In the genomic region with DNA sequence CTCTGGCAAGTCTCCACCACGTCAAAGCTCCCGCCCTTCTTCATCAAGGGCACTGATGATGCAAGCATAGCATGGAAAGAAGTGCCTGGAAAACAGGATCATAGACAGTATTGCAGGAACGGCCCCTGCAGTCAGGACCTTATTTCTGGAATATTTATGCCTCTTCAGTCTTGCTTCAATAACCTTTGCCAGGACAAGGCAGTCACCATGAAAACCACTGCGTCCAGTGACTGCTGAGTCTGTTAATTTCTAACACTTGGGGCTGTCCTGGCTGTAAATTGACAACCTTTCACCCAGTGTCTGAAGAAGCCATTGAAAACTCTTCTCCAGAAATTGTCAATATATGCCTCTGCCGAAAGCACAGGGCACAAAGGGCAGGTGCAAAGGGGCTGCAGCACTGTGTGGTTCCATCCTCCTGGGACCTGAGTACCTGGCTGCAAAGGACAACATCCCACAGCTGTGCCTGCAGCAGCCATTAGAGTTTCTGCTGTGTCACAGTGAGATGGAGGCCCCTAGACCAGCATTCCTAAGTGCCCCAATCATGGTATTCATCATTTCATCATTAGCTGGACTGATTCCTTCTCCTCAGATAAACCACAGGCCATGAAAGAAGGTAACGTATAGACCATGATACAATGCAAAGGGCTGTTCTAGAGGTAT, we compare ENCODE assay signal across 2 cellular contexts.
A peak's percentile ranks its signal among the peaks of the same experiment; 100 is the strongest.
TF ChIP-seq lines count a peak whose summit lies in the region.

No MANE protein-coding gene starts in this region.

TF ChIP-seq in liver, 16 proteins besides CTCF, POLR2A, EP300 and RAD21 (continued from another document):
- TF ChIP-seq, protein P1, sequence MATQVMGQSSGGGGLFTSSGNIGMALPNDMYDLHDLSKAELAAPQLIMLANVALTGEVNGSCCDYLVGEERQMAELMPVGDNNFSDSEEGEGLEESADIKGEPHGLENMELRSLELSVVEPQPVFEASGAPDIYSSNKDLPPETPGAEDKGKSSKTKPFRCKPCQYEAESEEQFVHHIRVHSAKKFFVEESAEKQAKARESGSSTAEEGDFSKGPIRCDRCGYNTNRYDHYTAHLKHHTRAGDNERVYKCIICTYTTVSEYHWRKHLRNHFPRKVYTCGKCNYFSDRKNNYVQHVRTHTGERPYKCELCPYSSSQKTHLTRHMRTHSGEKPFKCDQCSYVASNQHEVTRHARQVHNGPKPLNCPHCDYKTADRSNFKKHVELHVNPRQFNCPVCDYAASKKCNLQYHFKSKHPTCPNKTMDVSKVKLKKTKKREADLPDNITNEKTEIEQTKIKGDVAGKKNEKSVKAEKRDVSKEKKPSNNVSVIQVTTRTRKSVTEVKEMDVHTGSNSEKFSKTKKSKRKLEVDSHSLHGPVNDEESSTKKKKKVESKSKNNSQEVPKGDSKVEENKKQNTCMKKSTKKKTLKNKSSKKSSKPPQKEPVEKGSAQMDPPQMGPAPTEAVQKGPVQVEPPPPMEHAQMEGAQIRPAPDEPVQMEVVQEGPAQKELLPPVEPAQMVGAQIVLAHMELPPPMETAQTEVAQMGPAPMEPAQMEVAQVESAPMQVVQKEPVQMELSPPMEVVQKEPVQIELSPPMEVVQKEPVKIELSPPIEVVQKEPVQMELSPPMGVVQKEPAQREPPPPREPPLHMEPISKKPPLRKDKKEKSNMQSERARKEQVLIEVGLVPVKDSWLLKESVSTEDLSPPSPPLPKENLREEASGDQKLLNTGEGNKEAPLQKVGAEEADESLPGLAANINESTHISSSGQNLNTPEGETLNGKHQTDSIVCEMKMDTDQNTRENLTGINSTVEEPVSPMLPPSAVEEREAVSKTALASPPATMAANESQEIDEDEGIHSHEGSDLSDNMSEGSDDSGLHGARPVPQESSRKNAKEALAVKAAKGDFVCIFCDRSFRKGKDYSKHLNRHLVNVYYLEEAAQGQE (IDR thresholded peaks at IDR 0.05) = no peak
- no peak for TF ChIP-seq FOXA1 (IDR thresholded peaks at IDR 0.05)
- TF ChIP-seq RXRA (IDR thresholded peaks at IDR 0.05) = peak in 1 of 2 donors; percentile 49
- TF ChIP-seq EGR1 (IDR thresholded peaks at IDR 0.05; ENCODE audit: low read depth in 2 of 2) = no peak

TF ChIP-seq in HepG2, 621 proteins besides CTCF, POLR2A, EP300 and RAD21 (continued from another document):
- TF ChIP-seq, protein P2, sequence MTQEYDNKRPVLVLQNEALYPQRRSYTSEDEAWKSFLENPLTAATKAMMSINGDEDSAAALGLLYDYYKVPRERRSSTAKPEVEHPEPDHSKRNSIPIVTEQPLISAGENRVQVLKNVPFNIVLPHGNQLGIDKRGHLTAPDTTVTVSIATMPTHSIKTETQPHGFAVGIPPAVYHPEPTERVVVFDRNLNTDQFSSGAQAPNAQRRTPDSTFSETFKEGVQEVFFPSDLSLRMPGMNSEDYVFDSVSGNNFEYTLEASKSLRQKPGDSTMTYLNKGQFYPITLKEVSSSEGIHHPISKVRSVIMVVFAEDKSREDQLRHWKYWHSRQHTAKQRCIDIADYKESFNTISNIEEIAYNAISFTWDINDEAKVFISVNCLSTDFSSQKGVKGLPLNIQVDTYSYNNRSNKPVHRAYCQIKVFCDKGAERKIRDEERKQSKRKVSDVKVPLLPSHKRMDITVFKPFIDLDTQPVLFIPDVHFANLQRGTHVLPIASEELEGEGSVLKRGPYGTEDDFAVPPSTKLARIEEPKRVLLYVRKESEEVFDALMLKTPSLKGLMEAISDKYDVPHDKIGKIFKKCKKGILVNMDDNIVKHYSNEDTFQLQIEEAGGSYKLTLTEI (CRISPR knock-in tag; conservative IDR thresholded peaks at IDR 0.05) = no peak
- TF ChIP-seq ISX (CRISPR knock-in tag; conservative IDR thresholded peaks at IDR 0.05) = no peak
